9 cellular contexts compared by ENCODE assay signal in the genomic region with DNA sequence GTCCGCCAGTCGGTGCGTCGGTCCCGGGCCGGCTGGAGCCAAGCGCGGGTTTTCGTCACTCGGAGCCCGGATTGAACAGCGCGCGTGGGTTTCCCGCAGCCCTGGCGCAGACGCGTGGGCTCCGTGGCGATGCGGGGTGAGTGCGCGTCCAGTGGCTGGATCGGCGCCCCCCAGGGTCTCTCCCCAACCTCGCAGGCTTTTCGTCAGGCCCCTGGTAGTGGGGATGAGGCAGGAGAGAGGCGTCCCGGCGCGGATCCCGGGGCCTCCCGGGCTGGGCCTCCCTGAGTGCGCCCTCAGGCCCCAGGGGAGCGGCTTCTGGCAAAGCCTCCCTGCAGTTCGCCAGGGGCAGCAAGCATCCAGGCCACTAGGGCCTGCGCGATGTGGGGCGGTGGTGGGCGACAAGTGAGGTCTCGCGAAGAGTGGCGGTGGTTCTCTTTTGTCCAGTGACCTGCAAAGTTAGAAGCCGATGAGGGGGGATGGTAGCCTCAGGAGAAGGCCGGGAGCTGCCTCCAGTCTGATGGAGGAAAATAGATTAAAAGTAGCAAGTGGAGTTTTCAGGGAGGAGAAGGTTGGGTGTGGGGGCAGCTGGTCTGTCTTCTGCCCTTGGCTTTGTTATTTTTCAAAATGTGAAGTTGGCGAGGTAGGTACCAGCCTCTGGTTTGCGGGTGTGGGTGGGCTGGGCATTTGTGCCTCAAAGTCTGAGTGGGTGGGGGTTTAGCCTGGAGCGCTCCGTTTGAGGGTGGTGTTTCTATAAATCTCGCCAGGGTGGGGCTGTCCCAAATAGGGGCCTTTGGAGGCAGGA. TPM values are rescaled to one million over a fixed set of nuclear protein-coding genes. Genes with fewer than 3 reads are reported as not detected.
DNase-seq lines count a peak whose midpoint lies in the region; ATAC-seq and TF ChIP-seq lines count a peak whose summit lies in the region.
"Had no signal": no experiment of that assay in that cellular context is flagged by ENCODE, and none has a peak within 500 bp of the region (broad histone marks: within the 10 kb centered on the region; RNA-seq: fewer than 3 reads in every experiment).

No MANE protein-coding gene starts in this region.

- H3K36me3 ChIP-seq in fibroblast of lung (ENCODE audit: control insufficient read depth, insufficient read depth, low read length) = no peaks in the 10 kb centered on the region
- no peaks in the 10 kb centered on the region for H3K36me3 ChIP-seq in osteoblast (ENCODE audit: insufficient read depth, low read length)
- H3K36me3 ChIP-seq: HAP-1 had no signal

- H3K9me3 ChIP-seq in fibroblast of lung (ENCODE audit: control insufficient read depth, insufficient read depth, low read depth, low read length) (no peaks in the 10 kb centered on the region), osteoblast (ENCODE audit: low read depth, low read length) (peaks cover 9% of the 10 kb centered on the region)

- DNase-seq in ELR (ENCODE audit: low read depth) (peak; percentile 66), RPMI7951 (ENCODE audit: low read depth) (peak; percentile 81), fibroblast of lung (ENCODE audit: low read depth in 2 of 2) (peak; percentile 44 to 45), osteoblast (ENCODE audit: insufficient read length, low spot score, missing footprints) (no peak), ecto neural progenitor cell (ENCODE audit: low spot score) (no peak), globus pallidus (ENCODE audit: low spot score) (no peak), superior temporal gyrus (ENCODE audit: extremely low spot score) (no peak)

- H3K4me3 ChIP-seq in fibroblast of lung (replicated peaks in 1 of 4; ENCODE audit: control extremely low read depth in 1 of 4, insufficient read depth in 1 of 4, low read depth in 3 of 4, low read length in 4 of 4) = peak overlapping the region; percentile 73 to 87 (median 81)
- peak overlapping the region; percentile 72 for H3K4me3 ChIP-seq in osteoblast (ENCODE audit: insufficient read depth, low read length)

- H3K4me1 ChIP-seq in fibroblast of lung (ENCODE audit: control insufficient read depth, extremely low read depth, insufficient read depth, low read length) = peaks cover 4% of the 10 kb centered on the region
- H3K4me1 ChIP-seq in osteoblast (ENCODE audit: insufficient read depth, low read length) = peaks cover 7% of the 10 kb centered on the region
- H3K4me1 ChIP-seq: HAP-1 had no signal

- H2AFZ ChIP-seq in fibroblast of lung (ENCODE audit: low read length) = peak overlapping the region; percentile 90
- peak overlapping the region; percentile 82 for H2AFZ ChIP-seq in osteoblast (ENCODE audit: low read length)

- H3K27me3 ChIP-seq in fibroblast of lung (ENCODE audit: control insufficient read depth, insufficient read depth, low read length) (no peaks in the 10 kb centered on the region), osteoblast (ENCODE audit: insufficient read depth, low read length) (peaks cover 21% of the 10 kb centered on the region)

- ATAC-seq in GM19452 (IDR thresholded peaks at IDR 0.05; ENCODE audit: unreplicated experiment) = no peak

- H3K79me2 ChIP-seq in fibroblast of lung (ENCODE audit: control insufficient read depth, insufficient read depth, low read length) = peaks cover 58% of the 10 kb centered on the region
- no peaks in the 10 kb centered on the region for H3K79me2 ChIP-seq in osteoblast (ENCODE audit: insufficient read depth, low read length)

- H3K4me2 ChIP-seq in fibroblast of lung (ENCODE audit: extremely low read depth, insufficient read depth, low read length) = peak overlapping the region; percentile 98
- peak overlapping the region; percentile 80 for H3K4me2 ChIP-seq in osteoblast (ENCODE audit: insufficient read depth, low read length)

- peak overlapping the region; percentile 81 for H3K9ac ChIP-seq in fibroblast of lung (ENCODE audit: insufficient read depth, low read length)

- TF ChIP-seq CTCF in fibroblast of lung (conservative IDR thresholded peaks at IDR 0.05 in 1 of 2, IDR thresholded peaks at IDR 0.05 in 1 of 2; ENCODE audit: low read depth in 1 of 2, low read length in 2 of 2) (no peak), osteoblast (IDR thresholded peaks at IDR 0.05; ENCODE audit: extremely low read depth, low read depth, low read length) (no peak)

- H4K20me1 ChIP-seq in fibroblast of lung (ENCODE audit: control insufficient read depth, extremely low read depth, insufficient read depth, low read length) = no peaks in the 10 kb centered on the region
- H4K20me1 ChIP-seq in osteoblast (ENCODE audit: insufficient read depth, low read length) = peaks cover 5% of the 10 kb centered on the region

- H3K27ac ChIP-seq in fibroblast of lung (ENCODE audit: insufficient read depth, low read length) = peak overlapping the region; percentile 82
- H3K27ac ChIP-seq in osteoblast (ENCODE audit: low read depth, low read length) = no peak overlapping the region

RNA-seq across cellular contexts. Expression of gene TOX2, which starts 1.6 kb away (rescaled TPM):
- 24.7 and 25.4 TPM in 2 replicates for total RNA-seq in RPMI7951 (2014; rRNA removed; shearing (Covaris generic))
- 4.4 and 5.9 TPM in 2 replicates for total RNA-seq in fibroblast of lung
- polyA plus RNA-seq in fibroblast of lung = 9.6 and 14.8 TPM in 2 replicates
- 31.4 and 38.5 TPM in 2 replicates for polyA plus RNA-seq in fibroblast of lung (2012)
- polyA minus RNA-seq in fibroblast of lung (ENCODE audit: low replicate concordance) = 20.1 and 28.9 TPM in 2 replicates
- total RNA-seq in osteoblast = 0.88 and 1.1 TPM in 2 replicates

Comparison
In these comparisons a context has a peak if more than half of its experiments do, and no peak if none do; other contexts are left out.
1. DNase-seq: peak in ELR (single experiment), RPMI7951 (single experiment) and fibroblast of lung (2 of 2); none in osteoblast (single experiment), ecto neural progenitor cell (single experiment), globus pallidus (single experiment) and superior temporal gyrus (single experiment).